ENCODE assay signal across 8 cellular contexts in genomic region chr10:5003127-5004073, GRCh38. TPM values are rescaled to one million over a fixed set of nuclear protein-coding genes. Genes with fewer than 3 reads are reported as not detected.
DNase-seq lines count a peak whose midpoint lies in the region; ATAC-seq, FAIRE-seq and TF ChIP-seq lines count a peak whose summit lies in the region.
"Not testable (repeated sequence)": the region's sequence is repeated elsewhere in the genome, so short reads cannot be mapped to it uniquely, and the experiment has no call there.

TSS of gene AKR1C2 (minus strand) at chr10:5003857. CDS start at chr10:5003835, 22 bp downstream.

- H3K4me2 ChIP-seq in skeletal muscle satellite cell (ENCODE audit: low read length), result peak within 1 kb of the TSS; percentile 61

- CTCF ChIA-PET in naive thymus-derived CD4-positive, alpha-beta T cell (lab: Charles Lee), result interaction anchor here (0.7 kb wide), 1 partner anchor 54 kb away, joined by 3 read pairs; no protein-coding TSS in a partner anchor

- not testable (repeated sequence) for H3K27me3 ChIP-seq in naive thymus-derived CD4-positive, alpha-beta T cell (ENCODE audit: control insufficient read depth in 2 of 2, insufficient read depth in 2 of 2, low read length in 2 of 2); skeletal muscle satellite cell (ENCODE audit: control insufficient read depth, insufficient read depth, low read length); vagina

- H3K27me3 Mint-ChIP-seq in HFFc6 (ENCODE audit: insufficient read depth), result peaks cover 10% of the 10 kb centered on the region; the same call in 1 of the 2 replicates
- not testable (repeated sequence) for H3K27me3 Mint-ChIP-seq in naive thymus-derived CD4-positive, alpha-beta T cell

- not testable (repeated sequence) for TF ChIP-seq POLR2A in vagina (IDR thresholded peaks at IDR 0.05)

- not testable (repeated sequence) for DNase-seq in HFFc6; RCC 7860 (ENCODE audit: low spot score); cerebellum (ENCODE audit: low spot score); kidney; naive thymus-derived CD4-positive, alpha-beta T cell; vagina (ENCODE audit: extremely low spot score in 2 of 2)
- DNase-seq in fibroblast of pulmonary artery (ENCODE audit: low read depth), result peak; percentile 24

- POLR2A ChIA-PET in naive thymus-derived CD4-positive, alpha-beta T cell (lab: Charles Lee), result not testable (repeated sequence)

- H3K27ac ChIP-seq in kidney (ENCODE audit: low read depth in 2 of 2, low read length in 2 of 2); naive thymus-derived CD4-positive, alpha-beta T cell (ENCODE audit: low read depth, low read length); vagina: not testable (repeated sequence)

- H3K4me1 ChIP-seq in kidney (ENCODE audit: control insufficient read depth in 1 of 2, insufficient read depth in 1 of 2, low read depth in 1 of 2, low read length in 2 of 2); naive thymus-derived CD4-positive, alpha-beta T cell (ENCODE audit: control insufficient read depth in 2 of 2, insufficient read depth in 2 of 2, low read length in 2 of 2); skeletal muscle satellite cell (ENCODE audit: control insufficient read depth, insufficient read depth, low read length): not testable (repeated sequence)
- peaks cover 18% of the 10 kb centered on the region for H3K4me1 ChIP-seq in vagina

- H3K36me3 ChIP-seq in kidney (ENCODE audit: control insufficient read depth in 1 of 2, insufficient read depth in 2 of 2, low read length in 2 of 2); naive thymus-derived CD4-positive, alpha-beta T cell (ENCODE audit: control insufficient read depth in 2 of 3, insufficient read depth in 3 of 3, low read length in 3 of 3); skeletal muscle satellite cell (ENCODE audit: insufficient read depth, low read length); vagina: not testable (repeated sequence)

- H3K4me1 Mint-ChIP-seq in HFFc6 (ENCODE audit: low read depth); naive thymus-derived CD4-positive, alpha-beta T cell: not testable (repeated sequence)

- intact Hi-C loops in kidney (cut with DNase I); naive thymus-derived CD4-positive, alpha-beta T cell (cut with micrococcal nuclease); vagina (cut with DNase I): not testable (repeated sequence)

- H3K4me3 ChIP-seq in fibroblast of pulmonary artery (replicated peaks; ENCODE audit: low read depth, low read length) (peak within 1 kb of the TSS; percentile 19), skeletal muscle satellite cell (ENCODE audit: low read length) (peak within 1 kb of the TSS; percentile 50), vagina (peak within 1 kb of the TSS; percentile 7 to 24)
- H3K4me3 ChIP-seq in kidney (ENCODE audit: low read length in 2 of 2); naive thymus-derived CD4-positive, alpha-beta T cell (ENCODE audit: low read length): not testable (repeated sequence)

- H3K9me3 Mint-ChIP-seq in HFFc6, result not testable (repeated sequence)
- H3K9me3 Mint-ChIP-seq in naive thymus-derived CD4-positive, alpha-beta T cell, result peaks cover 0 to 14% (median 4%) of the 10 kb centered on the region in 11 donors

- not testable (repeated sequence) for H3K9ac ChIP-seq in kidney (ENCODE audit: low read length in 2 of 2)
- H3K9ac ChIP-seq in skeletal muscle satellite cell (ENCODE audit: low read depth, low read length), result peak within 1 kb of the TSS; percentile 52

- not testable (repeated sequence) for H3K27ac Mint-ChIP-seq in HFFc6; naive thymus-derived CD4-positive, alpha-beta T cell

- H3K9me3 ChIP-seq in kidney (ENCODE audit: control insufficient read depth in 1 of 2, low read length in 2 of 2); naive thymus-derived CD4-positive, alpha-beta T cell (ENCODE audit: control insufficient read depth in 2 of 3, low read length in 3 of 3); skeletal muscle satellite cell (replicated peaks; ENCODE audit: low read length); vagina: not testable (repeated sequence)

- peak within 1 kb of the TSS; percentile 50 for H3K4me3 Mint-ChIP-seq in HFFc6
- not testable (repeated sequence) for H3K4me3 Mint-ChIP-seq in naive thymus-derived CD4-positive, alpha-beta T cell

- not testable (repeated sequence) for TF ChIP-seq CTCF in HFFc6 (IDR thresholded peaks at IDR 0.05); fibroblast of pulmonary artery (IDR thresholded peaks at IDR 0.05; ENCODE audit: low read length, missing control alignments); kidney (IDR thresholded peaks at IDR 0.05; ENCODE audit: borderline replicate concordance, extremely low read depth, insufficient read depth); vagina (IDR thresholded peaks at IDR 0.05)

- ATAC-seq in naive thymus-derived CD4-positive, alpha-beta T cell, result peak; percentile 68

- H3K36me3 Mint-ChIP-seq in HFFc6 (ENCODE audit: low read depth); naive thymus-derived CD4-positive, alpha-beta T cell: not testable (repeated sequence)

- FAIRE-seq in RCC 7860 (lab: Jason Lieb, UNC), result peak; percentile 49
- FAIRE-seq in kidney (lab: Jason Lieb, UNC), result peak; percentile 85

RNA-seq across cellular contexts. Expression of gene AKR1C2, which starts in this region (rescaled TPM):
- 1 to 10 TPM in 3 of 6 experiments, under 1 TPM in 3; 0.52 to 1.5 (median 1.1) TPM for total RNA-seq in HFFc6 (2021; fragmentation: NEBNext Ultra II Directional; extraction: Animal tissue kit (Norgen Biotek cat#: 25700))
- total RNA-seq in cerebellum (12.5 TPM), kidney (16.3 TPM), vagina (104 TPM)
- 11.8 TPM for polyA plus RNA-seq in kidney (ENCODE audit: insufficient read depth, low read depth, low replicate concordance)
- total RNA-seq in naive thymus-derived CD4-positive, alpha-beta T cell, result under 1 TPM in 1 of 5 experiments, not detected in 4; 0.15 TPM
- not detected for polyA plus RNA-seq in naive thymus-derived CD4-positive, alpha-beta T cell
- total RNA-seq in skeletal muscle satellite cell (2012; rRNA removed), result 60.6 and 92.0 TPM in 2 replicates

Comparison
In these comparisons a context has a peak if more than half of its experiments do, and no peak if none do; other contexts are left out.
1. RNA of gene AKR1C2 (polyA plus RNA-seq): 11.8 TPM in kidney (single experiment); not detected in naive thymus-derived CD4-positive, alpha-beta T cell; every median in the first group is over 10 times any median in the second.
2. Peak in ATAC-seq in naive thymus-derived CD4-positive, alpha-beta T cell; RNA of the gene not detected or under 1 TPM.